Comparison of ENCODE assay signal across 8 cellular contexts in genomic region chr4:120049732-120050494, GRCh38. TPM values are rescaled to one million over a fixed set of nuclear protein-coding genes. Genes with fewer than 3 reads are reported as not detected.
DNase-seq lines count a peak whose midpoint lies in the region; ATAC-seq and TF ChIP-seq lines count a peak whose summit lies in the region.

No MANE protein-coding gene starts in this region.

- H3K27ac Mint-ChIP-seq in activated naive CD4-positive, alpha-beta T cell treated with anti-CD3 and anti-CD28 coated beads, Interleukin-2, amount 50 U/mL, for 72 hours: peak overlapping the region in 1 of 2 donors; percentile 19
- H3K27ac Mint-ChIP-seq in glutamatergic neuron (ENCODE audit: unreplicated experiment): peak overlapping the region; percentile 31

- peak; percentile 93 for TF ChIP-seq CTCF in LNCaP clone FGC (IDR thresholded peaks at IDR 0.05; ENCODE audit: control insufficient read depth, extremely low read depth, insufficient read depth)
- TF ChIP-seq CTCF in glutamatergic neuron (IDR thresholded peaks at IDR 0.05; ENCODE audit: partially characterized antibody, unreplicated experiment): peak; percentile 89
- peak; percentile 69 for TF ChIP-seq CTCF in parathyroid adenoma (IDR thresholded peaks at IDR 0.05)
- peak; percentile 79 to 90 (median 87) for TF ChIP-seq CTCF in transverse colon (IDR thresholded peaks at IDR 0.05)

- H3K27ac ChIP-seq in parathyroid adenoma (no peak overlapping the region), transverse colon (peak overlapping the region; percentile 64 to 80 (median 70))

- no peak overlapping the region for H3K4me3 Mint-ChIP-seq in glutamatergic neuron (ENCODE audit: unreplicated experiment)

- peak; percentile 75 for DNase-seq in GM03348 (ENCODE audit: low spot score)
- peak; percentile 4 for DNase-seq in GOT3 (lab: John Stamatoyannopoulos, UW)
- peak; percentile 38 for DNase-seq in LNCaP clone FGC (ENCODE audit: low read depth)
- peak; percentile 55 to 81 for DNase-seq in activated naive CD4-positive, alpha-beta T cell treated with anti-CD3 and anti-CD28 coated beads, Interleukin-2, amount 50 U/mL, for 72 hours (ENCODE audit: low spot score in 2 of 2)
- DNase-seq in glutamatergic neuron: peak; percentile 79
- peak; percentile 85 for DNase-seq in transverse colon

- 43 to 100% methylated on average over 1 to 11 of the region's 11 CpGs for WGBS in transverse colon (ENCODE audit: low coverage in 1 of 2), 2 donors

- H3K4me1 Mint-ChIP-seq in glutamatergic neuron (ENCODE audit: low read depth, unreplicated experiment): peaks cover 2% of the 10 kb centered on the region

- intact Hi-C loops in transverse colon (cut with DNase I; ENCODE audit: low total_unique reads): loop anchor here (2.0 to 5.0 kb wide), 2 partner anchors 423 to 493 kb away; no protein-coding TSS in a partner anchor

- H3K9me3 Mint-ChIP-seq in activated naive CD4-positive, alpha-beta T cell treated with anti-CD3 and anti-CD28 coated beads, Interleukin-2, amount 50 U/mL, for 72 hours: no peaks in the 10 kb centered on the region
- no peaks in the 10 kb centered on the region for H3K9me3 Mint-ChIP-seq in glutamatergic neuron (ENCODE audit: unreplicated experiment)

- H3K9me3 ChIP-seq in parathyroid adenoma (ENCODE audit: control insufficient read depth, low read length): no peaks in the 10 kb centered on the region
- H3K9me3 ChIP-seq in transverse colon: no peaks in the 10 kb centered on the region

- peaks cover 0 to 10% of the 10 kb centered on the region in 2 donors for H3K36me3 Mint-ChIP-seq in activated naive CD4-positive, alpha-beta T cell treated with anti-CD3 and anti-CD28 coated beads, Interleukin-2, amount 50 U/mL, for 72 hours
- no peaks in the 10 kb centered on the region for H3K36me3 Mint-ChIP-seq in glutamatergic neuron (ENCODE audit: unreplicated experiment)

- H3K36me3 ChIP-seq in parathyroid adenoma (ENCODE audit: control insufficient read depth, insufficient read depth, low read length) (no peaks in the 10 kb centered on the region), transverse colon (no peaks in the 10 kb centered on the region)

- H3K27me3 ChIP-seq in parathyroid adenoma (ENCODE audit: control insufficient read depth, insufficient read depth, low read length): no peaks in the 10 kb centered on the region
- no peaks in the 10 kb centered on the region for H3K27me3 ChIP-seq in transverse colon

- no peak overlapping the region for H3K4me3 ChIP-seq in LNCaP clone FGC (ENCODE audit: low read depth, low read length)
- H3K4me3 ChIP-seq in parathyroid adenoma (ENCODE audit: low read depth, low read length): no peak overlapping the region
- peak overlapping the region in 2 of 4 donors; percentile 8 to 36 for H3K4me3 ChIP-seq in transverse colon

- TF ChIP-seq EP300 in transverse colon (IDR thresholded peaks at IDR 0.05; ENCODE audit: low read depth): no peak

- H3K27me3 Mint-ChIP-seq in glutamatergic neuron (ENCODE audit: unreplicated experiment): no peaks in the 10 kb centered on the region

- peak overlapping the region; percentile 38 for H2AFZ ChIP-seq in parathyroid adenoma

- ATAC-seq in SK-N-SH treated with all-trans-retinoic acid at 6 μM for 48 hours: peak; percentile 100
- ATAC-seq in activated naive CD4-positive, alpha-beta T cell treated with anti-CD3 and anti-CD28 coated beads, Interleukin-2, amount 50 U/mL, for 72 hours: peak; percentile 89

- H3K4me2 ChIP-seq in parathyroid adenoma (ENCODE audit: low read length): no peak overlapping the region

- H3K4me1 ChIP-seq in parathyroid adenoma: no peaks in the 10 kb centered on the region
- H3K4me1 ChIP-seq in transverse colon: peaks cover 0 to 6% (median 0%) of the 10 kb centered on the region in 4 donors

- H3K79me2 ChIP-seq in parathyroid adenoma: no peaks in the 10 kb centered on the region

- in situ Hi-C loops in transverse colon (cut with MboI; ENCODE audit: low pct_ligation_motif_present in 1 of 4, low pct_unique_long_range_greater_than_20kb in 1 of 4, low sequenced_read_pairs in 3 of 4): loop anchor here (5.0 to 25.0 kb wide), 6 partner anchors 263 to 735 kb away; no protein-coding TSS in a partner anchor

- H3K9ac ChIP-seq in parathyroid adenoma: no peak overlapping the region

- no peak for TF ChIP-seq POLR2A in transverse colon (IDR thresholded peaks at IDR 0.05)

TF ChIP-seq in SK-N-SH treated with all-trans-retinoic acid at 6 μM for 48 hours, 23 proteins besides CTCF, POLR2A, EP300 and RAD21:
- 0 out of 2 replicates have a peak, but pooled peaks have one; percentile 24 for TF ChIP-seq TCF4 (CRISPR knock-in tag; IDR thresholded peaks at IDR 0.05; ENCODE audit: borderline replicate concordance)
- TF ChIP-seq ZFP3 (CRISPR knock-in tag; IDR thresholded peaks at IDR 0.05): 0 out of 2 replicates have a peak, but pooled peaks have one; percentile 53
- TF ChIP-seq ESRRG (CRISPR knock-in tag; IDR thresholded peaks at IDR 0.05): no peak
- 0 out of 2 replicates have a peak, but pooled peaks have one; percentile 41 for TF ChIP-seq SNAI2 (CRISPR knock-in tag; IDR thresholded peaks at IDR 0.05)

RNA-seq across cellular contexts. Expression of gene MAD2L1, which starts 16.7 kb away (rescaled TPM):
- 100 to 1,000 TPM in 1 of 2 donors, 10 to 100 TPM in 1; 79.7 to 103 TPM for total RNA-seq in activated naive CD4-positive, alpha-beta T cell treated with anti-CD3 and anti-CD28 coated beads, Interleukin-2, amount 50 U/mL, for 72 hours
- total RNA-seq in glutamatergic neuron (ENCODE audit: unreplicated experiment): 13.7 TPM
- total RNA-seq in transverse colon: 1 to 10 TPM in 2 of 4 donors, under 1 TPM in 2; 0.37 to 3.4 (median 1.4) TPM

Comparison
In these comparisons a context has a peak if more than half of its experiments do, and no peak if none do; other contexts are left out.
1. DNase-seq: peak in every context shown above with its lines; median percentile 85 in transverse colon; 79 in glutamatergic neuron; 75 in GM03348; 68 in activated naive CD4-positive, alpha-beta T cell treated with anti-CD3 and anti-CD28 coated beads, Interleukin-2, amount 50 U/mL, for 72 hours; 38 in LNCaP clone FGC; 4 in GOT3.